In the genomic region with DNA sequence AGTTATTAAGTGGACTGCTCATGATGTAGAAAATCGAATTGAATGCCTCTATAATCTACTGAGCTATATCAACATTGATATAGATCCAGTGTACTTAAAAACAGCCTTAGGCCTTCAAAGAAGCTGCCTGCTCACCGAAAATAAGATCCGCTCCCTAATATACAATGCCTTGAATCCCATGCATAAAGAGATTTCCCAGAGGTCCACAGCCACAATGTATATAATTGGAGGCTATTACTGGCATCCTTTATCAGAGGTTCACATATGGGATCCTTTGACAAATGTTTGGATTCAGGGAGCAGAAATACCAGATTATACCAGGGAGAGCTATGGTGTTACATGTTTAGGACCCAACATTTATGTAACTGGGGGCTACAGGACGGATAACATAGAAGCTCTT, we compare ENCODE assay signal across 2 cellular contexts.
TF ChIP-seq lines count a peak whose summit lies in the region.

No MANE protein-coding gene starts in this region.

TF ChIP-seq in HEK293, 187 proteins besides CTCF, POLR2A, EP300 and RAD21:
- TF ChIP-seq, protein P1, sequence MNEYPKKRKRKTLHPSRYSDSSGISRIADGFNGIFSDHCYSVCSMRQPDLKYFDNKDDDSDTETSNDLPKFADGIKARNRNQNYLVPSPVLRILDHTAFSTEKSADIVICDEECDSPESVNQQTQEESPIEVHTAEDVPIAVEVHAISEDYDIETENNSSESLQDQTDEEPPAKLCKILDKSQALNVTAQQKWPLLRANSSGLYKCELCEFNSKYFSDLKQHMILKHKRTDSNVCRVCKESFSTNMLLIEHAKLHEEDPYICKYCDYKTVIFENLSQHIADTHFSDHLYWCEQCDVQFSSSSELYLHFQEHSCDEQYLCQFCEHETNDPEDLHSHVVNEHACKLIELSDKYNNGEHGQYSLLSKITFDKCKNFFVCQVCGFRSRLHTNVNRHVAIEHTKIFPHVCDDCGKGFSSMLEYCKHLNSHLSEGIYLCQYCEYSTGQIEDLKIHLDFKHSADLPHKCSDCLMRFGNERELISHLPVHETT (tag by site-specific recombination; IDR thresholded peaks at IDR 0.05) = no peak
- TF ChIP-seq ZNF133 (tag by site-specific recombination; IDR thresholded peaks at IDR 0.05) = peak; percentile 52
- TF ChIP-seq GLI2 (tag by site-specific recombination; IDR thresholded peaks at IDR 0.05; ENCODE audit: borderline replicate concordance, low read depth) = no peak
- no peak for TF ChIP-seq HOXA7 (CRISPR knock-in tag; IDR thresholded peaks at IDR 0.05; ENCODE audit: borderline replicate concordance)
- no peak for TF ChIP-seq YY2 (tag by site-specific recombination; IDR thresholded peaks at IDR 0.05)
- TF ChIP-seq ZNF214 (tag by site-specific recombination; IDR thresholded peaks at IDR 0.05; ENCODE audit: borderline replicate concordance) = no peak
- TF ChIP-seq ZNF335 (tag by site-specific recombination; conservative IDR thresholded peaks at IDR 0.05) = 0 out of 2 replicates have a peak, but pooled peaks have one; percentile 30
- TF ChIP-seq EGR2 (tag by site-specific recombination; IDR thresholded peaks at IDR 0.05; ENCODE audit: low read depth) = no peak
- TF ChIP-seq TRIM28 (IDR thresholded peaks at IDR 0.05; ENCODE audit: borderline replicate concordance, low read length) = 0 out of 2 replicates have a peak, but pooled peaks have one; percentile 19
TF ChIP-seq in HEK293: peak in this region for 3.

TF ChIP-seq in GM12878, 131 proteins besides CTCF, POLR2A, EP300 and RAD21:
- TF ChIP-seq TCF3 (IDR thresholded peaks at IDR 0.05; ENCODE audit: borderline replicate concordance, insufficient read depth, low read depth, low read length) = no peak
- TF ChIP-seq ZSCAN29 (IDR thresholded peaks at IDR 0.05) = no peak
- TF ChIP-seq FOS (IDR thresholded peaks at IDR 0.05; ENCODE audit: borderline replicate concordance, extremely low read depth, insufficient read length) = no peak
- no peak for TF ChIP-seq SMAD5 (IDR thresholded peaks at IDR 0.05; ENCODE audit: low read depth)
- no peak for TF ChIP-seq USF2 (IDR thresholded peaks at IDR 0.05; ENCODE audit: borderline replicate concordance, low read depth, low read length)
- TF ChIP-seq, protein P2, sequence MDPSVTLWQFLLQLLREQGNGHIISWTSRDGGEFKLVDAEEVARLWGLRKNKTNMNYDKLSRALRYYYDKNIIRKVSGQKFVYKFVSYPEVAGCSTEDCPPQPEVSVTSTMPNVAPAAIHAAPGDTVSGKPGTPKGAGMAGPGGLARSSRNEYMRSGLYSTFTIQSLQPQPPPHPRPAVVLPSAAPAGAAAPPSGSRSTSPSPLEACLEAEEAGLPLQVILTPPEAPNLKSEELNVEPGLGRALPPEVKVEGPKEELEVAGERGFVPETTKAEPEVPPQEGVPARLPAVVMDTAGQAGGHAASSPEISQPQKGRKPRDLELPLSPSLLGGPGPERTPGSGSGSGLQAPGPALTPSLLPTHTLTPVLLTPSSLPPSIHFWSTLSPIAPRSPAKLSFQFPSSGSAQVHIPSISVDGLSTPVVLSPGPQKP (IDR thresholded peaks at IDR 0.05; ENCODE audit: low read depth, low read length) = no peak
- no peak for TF ChIP-seq CREB1 (IDR thresholded peaks at IDR 0.05; ENCODE audit: low read depth)
- TF ChIP-seq KLF5 (IDR thresholded peaks at IDR 0.05; ENCODE audit: partially characterized antibody) = no peak
- no peak for TF ChIP-seq CBX5 (IDR thresholded peaks at IDR 0.05; ENCODE audit: low read depth)
- no peak for TF ChIP-seq ZBTB4 (CRISPR knock-in tag; IDR thresholded peaks at IDR 0.05)
- no peak for TF ChIP-seq STAT1 (conservative IDR thresholded peaks at IDR 0.05)
- TF ChIP-seq NR2C1 (IDR thresholded peaks at IDR 0.05) = no peak
- no peak for TF ChIP-seq EGR1 (IDR thresholded peaks at IDR 0.05; ENCODE audit: borderline replicate concordance in 1 of 2, low read depth in 2 of 2, low read length in 2 of 2)
- TF ChIP-seq RUNX3 (IDR thresholded peaks at IDR 0.05; ENCODE audit: low read length) = no peak
- no peak for TF ChIP-seq MTA2 (IDR thresholded peaks at IDR 0.05; ENCODE audit: low read depth)
- TF ChIP-seq ZNF207 (IDR thresholded peaks at IDR 0.05; ENCODE audit: borderline replicate concordance) = no peak
- TF ChIP-seq CUX1 (IDR thresholded peaks at IDR 0.05; ENCODE audit: insufficient replicate concordance, low read depth, low read length) = no peak
